15 cellular contexts compared by ENCODE assay signal in genomic region chr2:95072424-95072823, GRCh38. TPM values are rescaled to one million over a fixed set of nuclear protein-coding genes. Genes with fewer than 3 reads are reported as not detected.
"Had no signal": no experiment of that assay in that cellular context is flagged by ENCODE, and none has a peak within 500 bp of the region (broad histone marks: within the 10 kb centered on the region; RNA-seq: fewer than 3 reads in every experiment).

No MANE protein-coding gene starts in this region.

- H3K9me3 Mint-ChIP-seq: natural killer cell had no signal

- DNase-seq: activated CD4-positive, alpha-beta T cell treated with anti-CD3 and anti-CD28 coated beads for 1 hour; activated naive CD4-positive, alpha-beta T cell treated with Interleukin-2 at 50 U/mL for 16 hours; activated T-cell treated with anti-CD3 and anti-CD28 coated beads, Interleukin-2, amount 50 U/mL, for 48 hours; esophagus squamous epithelium; foreskin fibroblast; glutamatergic neuron; left cardiac atrium; lower lobe of right lung; natural killer cell; right cardiac atrium; small intestine; T-helper 9 cell; tibial artery had no signal

- H3K4me3 ChIP-seq: esophagus squamous epithelium, lower lobe of right lung, tibial artery had no signal

- H3K36me3 ChIP-seq: esophagus squamous epithelium, lower lobe of right lung, tibial artery had no signal

- FAIRE-seq: small intestine had no signal

- H3K27ac ChIP-seq: esophagus squamous epithelium, lower lobe of right lung, tibial artery had no signal

- ATAC-seq: left cardiac atrium, lower lobe of right lung, natural killer cell, right cardiac atrium had no signal

- H3K9me3 ChIP-seq: esophagus squamous epithelium, lower lobe of right lung, tibial artery had no signal

- H3K4me3 Mint-ChIP-seq: natural killer cell had no signal

- H3K36me3 Mint-ChIP-seq: natural killer cell had no signal

- H3K27ac Mint-ChIP-seq: natural killer cell, progenitor cell of endocrine pancreas had no signal

RNA-seq across cellular contexts. Expression of gene MAL, which starts 46.9 kb away (rescaled TPM):
- total RNA-seq: chondrocyte, progenitor cell of endocrine pancreas had no signal
